In genomic region chr7:116534790-116535189, GRCh38 we compare ENCODE assay signal across 17 cellular contexts. TPM values are rescaled to one million over a fixed set of nuclear protein-coding genes. Genes with fewer than 3 reads are reported as not detected.
DNase-seq lines count a peak whose midpoint lies in the region; TF ChIP-seq lines count a peak whose summit lies in the region.
"Had no signal": no experiment of that assay in that cellular context is flagged by ENCODE, and none has a peak within 500 bp of the region (broad histone marks: within the 10 kb centered on the region; RNA-seq: fewer than 3 reads in every experiment).

No MANE protein-coding gene starts in this region.

- H3K4me2 ChIP-seq in fibroblast of lung (ENCODE audit: extremely low read depth, insufficient read depth, low read length) (no peak overlapping the region), mesenchymal stem cell (ENCODE audit: low read length, poor library complexity, severe bottlenecking) (no peak overlapping the region)

- no peak overlapping the region for H2AK5ac ChIP-seq in mesenchymal stem cell (ENCODE audit: low read length, severe bottlenecking)

- peaks cover 17% of the 10 kb centered on the region for H3K79me1 ChIP-seq in mesenchymal stem cell (replicated peaks; ENCODE audit: low read length, poor library complexity, severe bottlenecking)

- no peak overlapping the region for H3K23ac ChIP-seq in mesenchymal stem cell (ENCODE audit: low read length in 2 of 2)

- H3K27me3 ChIP-seq in fibroblast of lung (ENCODE audit: control insufficient read depth, insufficient read depth, low read length) (no peaks in the 10 kb centered on the region), mesenchymal stem cell (ENCODE audit: control insufficient read depth in 1 of 2, insufficient read depth in 1 of 2, low read length in 2 of 2) (no peaks in the 10 kb centered on the region), vagina (no peaks in the 10 kb centered on the region)

- TF ChIP-seq POLR2A in vagina (IDR thresholded peaks at IDR 0.05) = no peak

- no peak overlapping the region for H4K91ac ChIP-seq in mesenchymal stem cell (ENCODE audit: low read length)

- H2BK5ac ChIP-seq in mesenchymal stem cell (ENCODE audit: low read depth, low read length, poor library complexity, severe bottlenecking) = no peak overlapping the region

- H3K14ac ChIP-seq in mesenchymal stem cell (ENCODE audit: low read length in 2 of 2) = no peak overlapping the region

- H3K4me3 ChIP-seq in fibroblast of lung (replicated peaks in 1 of 4; ENCODE audit: control extremely low read depth in 1 of 4, insufficient read depth in 1 of 4, low read depth in 3 of 4, low read length in 4 of 4) (no peak overlapping the region), mesenchymal stem cell (ENCODE audit: insufficient read depth in 1 of 2, low read depth in 1 of 2, low read length in 2 of 2) (peak overlapping the region in 1 of 2 experiments; percentile 30), vagina (no peak overlapping the region)
- H3K4me3 ChIP-seq: dorsolateral prefrontal cortex, mucosa of descending colon had no signal

- H3K9ac ChIP-seq in fibroblast of lung (ENCODE audit: insufficient read depth, low read length) (no peak overlapping the region), mesenchymal stem cell (ENCODE audit: low read length) (peak overlapping the region; percentile 63)

- 100% methylated on average over 2 of the region's 2 CpGs for WGBS in mesenchymal stem cell

- H3K4ac ChIP-seq in mesenchymal stem cell (ENCODE audit: low read depth in 1 of 2, low read length in 2 of 2) = no peak overlapping the region

- no peaks in the 10 kb centered on the region for H3K9me3 ChIP-seq in fibroblast of lung (ENCODE audit: control insufficient read depth, insufficient read depth, low read depth, low read length)
- no peaks in the 10 kb centered on the region for H3K9me3 ChIP-seq in mesenchymal stem cell (ENCODE audit: control insufficient read depth, low read length)
- H3K9me3 ChIP-seq in vagina = no peaks in the 10 kb centered on the region
- H3K9me3 ChIP-seq: mucosa of descending colon had no signal

- no peak overlapping the region for H2BK15ac ChIP-seq in mesenchymal stem cell (ENCODE audit: low read depth, poor library complexity, severe bottlenecking)

- no peaks in the 10 kb centered on the region for H4K20me1 ChIP-seq in fibroblast of lung (ENCODE audit: control insufficient read depth, extremely low read depth, insufficient read depth, low read length)

- H3K79me2 ChIP-seq in fibroblast of lung (ENCODE audit: control insufficient read depth, insufficient read depth, low read length) = peaks cover 95% of the 10 kb centered on the region

- H2AFZ ChIP-seq in fibroblast of lung (ENCODE audit: low read length) (no peak overlapping the region), mesenchymal stem cell (ENCODE audit: low read depth, low read length) (no peak overlapping the region)

- TF ChIP-seq CTCF in fibroblast of lung (conservative IDR thresholded peaks at IDR 0.05 in 1 of 2, IDR thresholded peaks at IDR 0.05 in 1 of 2; ENCODE audit: low read depth in 1 of 2, low read length in 2 of 2) (no peak), vagina (IDR thresholded peaks at IDR 0.05) (no peak)

- H3K4me1 ChIP-seq in fibroblast of lung (ENCODE audit: control insufficient read depth, extremely low read depth, insufficient read depth, low read length) (peaks cover 14% of the 10 kb centered on the region), mesenchymal stem cell (ENCODE audit: control insufficient read depth, insufficient read depth, low read depth, low read length) (peaks cover 12% of the 10 kb centered on the region), vagina (peaks cover 70% of the 10 kb centered on the region)

- DNase-seq in M059J (ENCODE audit: low read depth) = peak; percentile 65
- DNase-seq in fibroblast of lung (ENCODE audit: low read depth in 2 of 2) = peak in 1 of 2 donors; percentile 68
- DNase-seq in mesenchymal stem cell = peak; percentile 34
- DNase-seq in vagina (ENCODE audit: extremely low spot score in 2 of 2) = no peak
- no peak for DNase-seq in NCI-H510A treated with DMSO at 0.1 percent for 48 hours (lab: John Stamatoyannopoulos, UW)
- no peak for DNase-seq in GM19240 (ENCODE audit: insufficient read length, low spot score)
- DNase-seq in putamen (ENCODE audit: low spot score) = no peak
- DNase-seq: activated CD8-positive, alpha-beta memory T cell treated with anti-CD3 and anti-CD28 coated beads for 24 hours; activated effector memory CD4-positive, alpha-beta T cell treated with anti-CD3 and anti-CD28 coated beads, Interleukin-2, amount 50 U/mL, for 16 hours; COR-L47; dorsolateral prefrontal cortex; GDM1; immature natural killer cell; mucosa of descending colon; occipital lobe; SW 1271; WERI-Rb-1 had no signal

- H4K8ac ChIP-seq in mesenchymal stem cell (ENCODE audit: low read length) = no peak overlapping the region

- peaks cover 25% of the 10 kb centered on the region for H3K36me3 ChIP-seq in fibroblast of lung (ENCODE audit: control insufficient read depth, insufficient read depth, low read length)
- H3K36me3 ChIP-seq in mesenchymal stem cell (ENCODE audit: control insufficient read depth in 1 of 2, insufficient read depth in 2 of 2, low read depth in 1 of 2, low read length in 2 of 2) = peaks cover 21 to 79% of the 10 kb centered on the region in 2 experiments
- peaks cover 0 to 13% of the 10 kb centered on the region in 2 donors for H3K36me3 ChIP-seq in vagina
- H3K36me3 ChIP-seq: WERI-Rb-1 had no signal

- H2BK120ac ChIP-seq in mesenchymal stem cell (ENCODE audit: low read depth, low read length) = no peak overlapping the region

- no peak overlapping the region for H3K18ac ChIP-seq in mesenchymal stem cell (ENCODE audit: low read depth in 1 of 2, low read length in 2 of 2)

- peak overlapping the region; percentile 16 for H3K27ac ChIP-seq in fibroblast of lung (ENCODE audit: insufficient read depth, low read length)
- H3K27ac ChIP-seq in mesenchymal stem cell (ENCODE audit: low read length, poor library complexity, severe bottlenecking) = no peak overlapping the region
- peak overlapping the region; percentile 28 for H3K27ac ChIP-seq in vagina
- H3K27ac ChIP-seq: dorsolateral prefrontal cortex, WERI-Rb-1 had no signal

- intact Hi-C loops in vagina (cut with DNase I) = no loop called here

- H2BK12ac ChIP-seq in mesenchymal stem cell (ENCODE audit: low read length in 2 of 2) = no peak overlapping the region

RNA-seq across cellular contexts. Expression of gene CAV1, which starts 10.0 kb away (rescaled TPM):
- 388 and 413 TPM in 2 replicates for total RNA-seq in M059J (2014; rRNA removed; shearing (Covaris generic))
- total RNA-seq in fibroblast of lung (174 and 461 TPM in 2 replicates), vagina (162 TPM)
- 1,245 and 1,327 TPM in 2 replicates for polyA plus RNA-seq in fibroblast of lung
- polyA plus RNA-seq in fibroblast of lung (2012) = 881 and 940 TPM in 2 replicates
- 3,025 and 3,345 TPM in 2 replicates for polyA minus RNA-seq in fibroblast of lung (ENCODE audit: low replicate concordance)
- polyA plus RNA-seq in mesenchymal stem cell (2013, experiment 1 of 2) = 281 TPM
- 300 TPM for polyA plus RNA-seq in mesenchymal stem cell (2013, experiment 2 of 2)

RNA-seq across cellular contexts. Expression of gene CAV2, which starts 35.3 kb away (rescaled TPM):
- 151 and 165 TPM in 2 replicates for total RNA-seq in M059J (2014; rRNA removed; shearing (Covaris generic))
- total RNA-seq in fibroblast of lung = 60.1 and 119 TPM in 2 replicates
- 217 and 288 TPM in 2 replicates for polyA plus RNA-seq in fibroblast of lung
- 118 and 133 TPM in 2 replicates for polyA plus RNA-seq in fibroblast of lung (2012)
- polyA minus RNA-seq in fibroblast of lung (ENCODE audit: low replicate concordance) = 162 and 212 TPM in 2 replicates
- polyA plus RNA-seq in mesenchymal stem cell (2013, experiment 1 of 2) = 53.9 TPM
- 58.7 TPM for polyA plus RNA-seq in mesenchymal stem cell (2013, experiment 2 of 2)
- 42.5 TPM for total RNA-seq in vagina
- polyA plus RNA-seq: immature natural killer cell had no signal

Comparison
In these comparisons a context has a peak if more than half of its experiments do, and no peak if none do; other contexts are left out.
1. DNase-seq: peak in M059J (single experiment) and mesenchymal stem cell (single experiment); none in vagina (0 of 2), NCI-H510A treated with DMSO at 0.1 percent for 48 hours (single experiment), GM19240 (single experiment) and putamen (single experiment).